ENCODE assay signal across 8 cellular contexts in the genomic region with DNA sequence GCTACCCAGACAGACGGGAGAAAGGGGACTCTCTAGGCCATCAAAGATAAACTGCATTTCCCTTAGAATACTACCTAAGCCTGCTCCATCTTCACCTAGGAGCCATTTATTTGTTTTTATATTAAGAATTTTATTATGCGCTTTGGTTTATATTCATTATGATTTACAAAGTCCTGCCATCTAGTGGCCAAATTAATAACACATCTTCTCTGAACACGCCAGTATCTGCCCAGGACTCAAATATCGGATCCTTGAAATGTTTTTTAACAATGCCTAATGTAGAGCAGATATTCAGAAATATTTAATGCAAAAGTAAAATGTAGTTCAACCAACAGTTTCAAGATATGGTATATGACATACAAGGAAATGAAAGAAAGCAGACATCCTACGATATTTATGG. TPM values are rescaled to one million over a fixed set of nuclear protein-coding genes. Genes with fewer than 3 reads are reported as not detected.
DNase-seq lines count a peak whose midpoint lies in the region; ATAC-seq and TF ChIP-seq lines count a peak whose summit lies in the region.

No MANE protein-coding gene starts in this region.

- H3K9me3 Mint-ChIP-seq in nephron progenitor cell, result peaks cover 46% of the 10 kb centered on the region
- no peaks in the 10 kb centered on the region for H3K9me3 Mint-ChIP-seq in activated CD8-positive, alpha-beta memory T cell treated with anti-CD3 and anti-CD28 coated beads, Interleukin-2, amount 10 ng/mL, durations not matched to agents 7 days and 5 days (ENCODE audit: low read depth)

- H3K4me3 Mint-ChIP-seq in nephron progenitor cell, result no peak overlapping the region
- no peak overlapping the region for H3K4me3 Mint-ChIP-seq in activated CD8-positive, alpha-beta memory T cell treated with anti-CD3 and anti-CD28 coated beads, Interleukin-2, amount 10 ng/mL, durations not matched to agents 7 days and 5 days

- no peak overlapping the region for H3K27ac Mint-ChIP-seq in nephron progenitor cell
- H3K27ac Mint-ChIP-seq in activated CD8-positive, alpha-beta memory T cell treated with anti-CD3 and anti-CD28 coated beads, Interleukin-2, amount 10 ng/mL, durations not matched to agents 7 days and 5 days, result no peak overlapping the region

- peak; percentile 51 for TF ChIP-seq CTCF in nephron progenitor cell (IDR thresholded peaks at IDR 0.05)

- H3K36me3 Mint-ChIP-seq in nephron progenitor cell (ENCODE audit: low read depth), result no peaks in the 10 kb centered on the region
- H3K36me3 Mint-ChIP-seq in activated CD8-positive, alpha-beta memory T cell treated with anti-CD3 and anti-CD28 coated beads, Interleukin-2, amount 10 ng/mL, durations not matched to agents 7 days and 5 days, result no peaks in the 10 kb centered on the region

- H3K4me1 Mint-ChIP-seq in nephron progenitor cell, result no peaks in the 10 kb centered on the region
- peaks cover 4% of the 10 kb centered on the region for H3K4me1 Mint-ChIP-seq in activated CD8-positive, alpha-beta memory T cell treated with anti-CD3 and anti-CD28 coated beads, Interleukin-2, amount 10 ng/mL, durations not matched to agents 7 days and 5 days

- H3K27me3 Mint-ChIP-seq in nephron progenitor cell (ENCODE audit: low read depth, poor library complexity), result peaks cover 39% of the 10 kb centered on the region
- H3K27me3 Mint-ChIP-seq in activated CD8-positive, alpha-beta memory T cell treated with anti-CD3 and anti-CD28 coated beads, Interleukin-2, amount 10 ng/mL, durations not matched to agents 7 days and 5 days, result peaks cover 31% of the 10 kb centered on the region

- ATAC-seq in GM21825 (IDR thresholded peaks at IDR 0.05; ENCODE audit: unreplicated experiment), result no peak
- no peak for ATAC-seq in activated CD8-positive, alpha-beta memory T cell treated with anti-CD3 and anti-CD28 coated beads, Interleukin-2, amount 10 ng/mL, durations not matched to agents 7 days and 5 days

- CTCF ChIA-PET in activated CD8-positive, alpha-beta memory T cell treated with anti-CD3 and anti-CD28 coated beads, Interleukin-2, amount 10 ng/mL, durations not matched to agents 7 days and 5 days (lab: Charles Lee), result interaction anchor here (0.7 to 4.4 kb wide), 9 partner anchors 10 to 140 kb away, joined by 3 to 33 read pairs (median 7); a partner anchor contains a TSS

- peak; percentile 1 to 31 for DNase-seq in NCI-H446 (lab: John Stamatoyannopoulos, UW)
- no peak for DNase-seq in NCI-H446 treated with DMSO at 0.1 percent for 48 hours (lab: John Stamatoyannopoulos, UW)
- DNase-seq in NCI-H2081 treated with DMSO at 0.1 percent for 48 hours (lab: John Stamatoyannopoulos, UW), result peak; percentile 6
- DNase-seq in cerebellar cortex (ENCODE audit: low spot score), result peak; percentile 16
- DNase-seq in nephron progenitor cell, result no peak
- no peak for DNase-seq in DMS153 treated with DMSO at 0.1 percent for 48 hours (lab: John Stamatoyannopoulos, UW; ENCODE audit: unreplicated experiment)
- DNase-seq in activated CD8-positive, alpha-beta memory T cell treated with anti-CD3 and anti-CD28 coated beads, Interleukin-2, amount 10 ng/mL, durations not matched to agents 7 days and 5 days, result no peak

RNA-seq across cellular contexts. Expression of a gene that starts 20.8 kb away (rescaled TPM):
- total RNA-seq in activated CD8-positive, alpha-beta memory T cell treated with anti-CD3 and anti-CD28 coated beads, Interleukin-2, amount 10 ng/mL, durations not matched to agents 7 days and 5 days, result 10 to 100 TPM; 72.8 to 77.8 TPM

Comparison
In these comparisons a context has a peak if more than half of its experiments do, and no peak if none do; other contexts are left out.
1. DNase-seq: peak in NCI-H446 (2 of 2), NCI-H2081 treated with DMSO at 0.1 percent for 48 hours (single experiment) and cerebellar cortex (single experiment); none in NCI-H446 treated with DMSO at 0.1 percent for 48 hours (single experiment), nephron progenitor cell (single experiment), DMS153 treated with DMSO at 0.1 percent for 48 hours (single experiment) and activated CD8-positive, alpha-beta memory T cell treated with anti-CD3 and anti-CD28 coated beads, Interleukin-2, amount 10 ng/mL, durations not matched to agents 7 days and 5 days (single experiment).